8 cellular contexts compared by ENCODE assay signal in genomic region chr2:199911877-199912161, GRCh38. TPM values are rescaled to one million over a fixed set of nuclear protein-coding genes. Genes with fewer than 3 reads are reported as not detected.
DNase-seq lines count a peak whose midpoint lies in the region; ATAC-seq and TF ChIP-seq lines count a peak whose summit lies in the region.

No MANE protein-coding gene starts in this region.

- H3K36me3 Mint-ChIP-seq in effector memory CD8-positive, alpha-beta T cell (ENCODE audit: insufficient read depth) = peaks cover 2% of the 10 kb centered on the region
- peaks cover 10% of the 10 kb centered on the region for H3K36me3 Mint-ChIP-seq in natural killer cell treated with Interleukin-12 subunit alpha and Interleukin-12 subunit beta and Interleukin-15 and Interleukin-18, amount 100 ng/mL, for 72 hours

- POLR2A ChIA-PET in BJ (lab: Charles Lee) = no interaction called here

- H3K4me3 Mint-ChIP-seq in effector memory CD8-positive, alpha-beta T cell = peak overlapping the region; percentile 91 to 96
- peak overlapping the region; percentile 99 for H3K4me3 Mint-ChIP-seq in natural killer cell treated with Interleukin-12 subunit alpha and Interleukin-12 subunit beta and Interleukin-15 and Interleukin-18, amount 100 ng/mL, for 72 hours

- no peaks in the 10 kb centered on the region for H3K27me3 ChIP-seq in BJ (ENCODE audit: control insufficient read depth, insufficient read depth, low read length)
- H3K27me3 ChIP-seq in MG63 = no peaks in the 10 kb centered on the region

- no peaks in the 10 kb centered on the region for H3K9me3 Mint-ChIP-seq in effector memory CD8-positive, alpha-beta T cell
- H3K9me3 Mint-ChIP-seq in natural killer cell treated with Interleukin-12 subunit alpha and Interleukin-12 subunit beta and Interleukin-15 and Interleukin-18, amount 100 ng/mL, for 72 hours = no peaks in the 10 kb centered on the region

- TF ChIP-seq CTCF in BJ (IDR thresholded peaks at IDR 0.05; ENCODE audit: insufficient read depth, low read depth, low read length) = no peak

- H3K27me3 Mint-ChIP-seq in effector memory CD8-positive, alpha-beta T cell = peaks cover 9 to 13% of the 10 kb centered on the region in 2 donors
- H3K27me3 Mint-ChIP-seq in natural killer cell treated with Interleukin-12 subunit alpha and Interleukin-12 subunit beta and Interleukin-15 and Interleukin-18, amount 100 ng/mL, for 72 hours = peaks cover 0 to 5% of the 10 kb centered on the region in 2 donors

- H3K4me1 Mint-ChIP-seq in effector memory CD8-positive, alpha-beta T cell (ENCODE audit: low read depth in 2 of 2) = peaks cover 20 to 34% of the 10 kb centered on the region in 2 donors
- peaks cover 19 to 31% of the 10 kb centered on the region in 2 donors for H3K4me1 Mint-ChIP-seq in natural killer cell treated with Interleukin-12 subunit alpha and Interleukin-12 subunit beta and Interleukin-15 and Interleukin-18, amount 100 ng/mL, for 72 hours (ENCODE audit: low read depth in 2 of 2)

- H3K36me3 ChIP-seq in BJ (ENCODE audit: control insufficient read depth, insufficient read depth, low read length) (no peaks in the 10 kb centered on the region), MG63 (peaks cover 29% of the 10 kb centered on the region)

- H3K27ac Mint-ChIP-seq in effector memory CD8-positive, alpha-beta T cell = peak overlapping the region; percentile 90 to 93
- peak overlapping the region; percentile 81 to 97 for H3K27ac Mint-ChIP-seq in natural killer cell treated with Interleukin-12 subunit alpha and Interleukin-12 subunit beta and Interleukin-15 and Interleukin-18, amount 100 ng/mL, for 72 hours

- H3K4me3 ChIP-seq in BJ (ENCODE audit: low read depth, low read length) = peak overlapping the region; percentile 79
- H3K4me3 ChIP-seq in MG63 = peak overlapping the region; percentile 82

- H3K9me3 ChIP-seq in MG63 = peaks cover 6% of the 10 kb centered on the region

- ATAC-seq in effector memory CD8-positive, alpha-beta T cell (replicated peaks) = no peak
- ATAC-seq in natural killer cell treated with Interleukin-12 subunit alpha and Interleukin-12 subunit beta and Interleukin-15 and Interleukin-18, amount 100 ng/mL, for 72 hours = no peak
- ATAC-seq in GM21529 (IDR thresholded peaks at IDR 0.05; ENCODE audit: unreplicated experiment) = no peak

- DNase-seq in BJ (ENCODE audit: low read depth) = no peak
- DNase-seq in MG63 = no peak
- DNase-seq in effector memory CD8-positive, alpha-beta T cell = no peak
- DNase-seq in natural killer cell treated with Interleukin-12 subunit alpha and Interleukin-12 subunit beta and Interleukin-15 and Interleukin-18, amount 100 ng/mL, for 72 hours (ENCODE audit: low spot score) = no peak
- DNase-seq in NCI-H446 treated with DMSO at 0.1 percent for 48 hours (lab: John Stamatoyannopoulos, UW) = no peak
- DNase-seq in amygdala (lab: John Stamatoyannopoulos, UW) = no peak
- no peak for DNase-seq in activated CD8-positive, alpha-beta memory T cell treated with anti-CD3 and anti-CD28 coated beads, Interleukin-2, amount 50 U/mL, for 48 hours

- CTCF ChIA-PET in BJ (lab: Yijun Ruan, JAX) = no interaction called here

RNA-seq across cellular contexts. Expression of gene C2orf69, which starts 0.7 kb away (rescaled TPM):
- polyA plus RNA-seq in BJ (2011; rRNA removed) = 2.0 and 4.0 TPM in 2 replicates
- 1.2 and 1.9 TPM in 2 replicates for polyA minus RNA-seq in BJ (2011; rRNA and poly(A)+ RNA removed)
- total RNA-seq in MG63 (2014; rRNA removed; shearing (Covaris generic); ENCODE audit: low replicate concordance) = 4.6 and 9.9 TPM in 2 replicates
- total RNA-seq in natural killer cell treated with Interleukin-12 subunit alpha and Interleukin-12 subunit beta and Interleukin-15 and Interleukin-18, amount 100 ng/mL, for 72 hours = 10 to 100 TPM; 13.5 to 22.1 TPM

RNA-seq across cellular contexts. Expression of gene TYW5, which starts 43.5 kb away (rescaled TPM):
- polyA plus RNA-seq in BJ (2011; rRNA removed) = 2.9 and 4.8 TPM in 2 replicates
- 2.4 and 2.5 TPM in 2 replicates for polyA minus RNA-seq in BJ (2011; rRNA and poly(A)+ RNA removed)
- 1.2 and 3.6 TPM in 2 replicates for total RNA-seq in MG63 (2014; rRNA removed; shearing (Covaris generic); ENCODE audit: low replicate concordance)
- total RNA-seq in natural killer cell treated with Interleukin-12 subunit alpha and Interleukin-12 subunit beta and Interleukin-15 and Interleukin-18, amount 100 ng/mL, for 72 hours = 10 to 100 TPM; 10.7 to 13.9 TPM

RNA-seq across cellular contexts. Expression of gene MAIP1, which starts 43.6 kb away (rescaled TPM):
- 11.3 and 14.0 TPM in 2 replicates for polyA plus RNA-seq in BJ (2011; rRNA removed)
- polyA minus RNA-seq in BJ (2011; rRNA and poly(A)+ RNA removed) = 4.5 and 6.4 TPM in 2 replicates
- total RNA-seq in MG63 (2014; rRNA removed; shearing (Covaris generic); ENCODE audit: low replicate concordance) = 14.8 and 15.4 TPM in 2 replicates
- 10 to 100 TPM; 21.8 to 33.8 TPM for total RNA-seq in natural killer cell treated with Interleukin-12 subunit alpha and Interleukin-12 subunit beta and Interleukin-15 and Interleukin-18, amount 100 ng/mL, for 72 hours
